8 cellular contexts compared by ENCODE assay signal in the genomic region with DNA sequence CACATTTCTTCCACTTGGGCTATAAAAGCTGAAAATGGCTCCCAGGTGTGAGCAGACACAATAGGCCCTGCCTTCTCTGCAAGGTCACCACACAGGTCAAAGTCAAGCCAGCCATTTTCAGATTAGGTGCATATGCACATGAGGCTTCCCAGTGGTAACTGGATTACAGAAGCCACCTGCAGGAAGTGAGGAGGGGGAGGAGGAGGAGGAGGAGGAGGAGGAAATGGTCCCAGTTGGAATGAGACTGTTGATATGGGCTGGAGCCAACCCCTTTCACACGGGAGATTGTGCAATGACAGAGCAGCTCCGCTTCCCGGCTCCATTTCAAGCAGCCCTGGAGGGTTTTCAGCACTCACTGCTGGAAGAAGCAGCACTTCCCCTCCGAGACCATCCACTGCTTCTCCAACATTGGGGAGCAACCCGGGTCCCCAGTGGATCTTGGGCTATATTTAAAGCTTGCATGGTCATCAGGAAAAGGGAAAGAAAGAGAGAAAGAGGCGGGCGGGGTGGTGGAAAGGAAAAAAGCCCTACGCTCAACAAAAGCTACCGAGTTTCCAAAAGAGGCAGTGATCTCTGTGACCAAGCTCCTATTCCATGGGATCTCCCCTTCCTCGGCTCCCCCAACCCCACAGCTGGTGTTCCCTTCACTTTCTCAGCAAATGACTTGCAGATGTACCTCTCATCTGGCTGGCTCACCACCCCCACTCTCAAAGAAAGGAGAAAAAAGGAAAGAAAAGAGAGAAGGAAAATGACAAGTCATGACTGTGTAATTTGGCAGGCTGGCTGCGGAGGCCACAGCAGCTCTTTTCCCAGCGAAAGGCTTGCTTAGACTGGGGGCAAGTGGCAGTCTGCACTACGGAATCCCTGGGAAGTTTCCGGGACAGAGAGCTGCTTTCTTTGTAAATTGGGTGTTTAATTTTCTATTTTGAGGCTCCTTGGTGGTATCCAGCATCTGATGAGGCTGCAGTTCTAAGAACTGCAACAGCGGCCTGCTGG. TPM values are rescaled to one million over a fixed set of nuclear protein-coding genes. Genes with fewer than 3 reads are reported as not detected.
DNase-seq lines count a peak whose midpoint lies in the region; ATAC-seq and TF ChIP-seq lines count a peak whose summit lies in the region.

No MANE protein-coding gene starts in this region.

- H3K36me3 Mint-ChIP-seq in GM23338 (ENCODE audit: low read depth): peaks cover 67% of the 10 kb centered on the region

- TF ChIP-seq CTCF in GM23338 (conservative IDR thresholded peaks at IDR 0.05; ENCODE audit: low read depth in 2 of 2) (no peak; a peak in 1 of 4 replicates), RWPE2 (IDR thresholded peaks at IDR 0.05; ENCODE audit: poor library complexity, severe bottlenecking) (no peak), fibroblast of the aortic adventitia (IDR thresholded peaks at IDR 0.05; ENCODE audit: insufficient read depth, low read length) (no peak)

- H3K4me3 ChIP-seq in GM23338 (peak overlapping the region; percentile 44), RWPE2 (ENCODE audit: severe bottlenecking) (no peak overlapping the region), fibroblast of the aortic adventitia (ENCODE audit: low read depth, low read length) (peak overlapping the region; percentile 45)

- peaks cover 76% of the 10 kb centered on the region for H3K79me2 ChIP-seq in GM23338 (replicated peaks; ENCODE audit: insufficient read depth)

- H3K9me2 ChIP-seq in GM23338 (ENCODE audit: insufficient read depth): peaks cover 4% of the 10 kb centered on the region; the same call in 1 of the 2 replicates

- H3K27me3 Mint-ChIP-seq in GM23338 (ENCODE audit: insufficient read depth, low read depth, poor library complexity): peaks cover 36% of the 10 kb centered on the region

- H2AFZ ChIP-seq in GM23338: no peak overlapping the region

- H3K4me1 Mint-ChIP-seq in GM23338: peaks cover 93% of the 10 kb centered on the region

- H3K27ac Mint-ChIP-seq in GM23338: peak overlapping the region; percentile 99

- peaks cover 26% of the 10 kb centered on the region for H3F3A ChIP-seq in GM23338 (replicated peaks; ENCODE audit: low read depth)

- H3K9me3 ChIP-seq in RWPE2 (ENCODE audit: severe bottlenecking): no peaks in the 10 kb centered on the region

- H4K20me1 ChIP-seq in GM23338 (replicated peaks; ENCODE audit: insufficient read depth): peaks cover 4% of the 10 kb centered on the region; the same call in 1 of the 2 replicates

- peak overlapping the region; percentile 70 for H3K4me3 Mint-ChIP-seq in GM23338

- DNase-seq in GM23338 (ENCODE audit: low spot score) (peak; percentile 94), RWPE2 (ENCODE audit: low spot score) (no peak), fibroblast of the aortic adventitia (ENCODE audit: low read depth) (peak; percentile 90), occipital lobe (lab: John Stamatoyannopoulos, UW) (peak; percentile 27), KG1 (lab: John Stamatoyannopoulos, UW) (no peak)
- DNase-seq in activated naive CD4-positive, alpha-beta T cell treated with anti-CD3 and anti-CD28 coated beads, Interleukin-2, amount 50 U/mL, for 16 hours: no peak
- no peak for DNase-seq in effector CD8-positive, alpha-beta T cell (lab: John Stamatoyannopoulos, UW)

- H3K27me3 ChIP-seq in GM23338 (ENCODE audit: insufficient read depth) (no peaks in the 10 kb centered on the region), RWPE2 (ENCODE audit: insufficient read depth, poor library complexity, severe bottlenecking) (no peaks in the 10 kb centered on the region)

- peak overlapping the region; percentile 70 for H3K4me2 ChIP-seq in GM23338

- H3K4me1 ChIP-seq in GM23338 (ENCODE audit: insufficient read depth) (peaks cover 75% of the 10 kb centered on the region), RWPE2 (ENCODE audit: insufficient read depth, poor library complexity, severe bottlenecking) (peaks cover 33% of the 10 kb centered on the region)

- H3K9me3 Mint-ChIP-seq in GM23338: no peaks in the 10 kb centered on the region

- peak overlapping the region; percentile 100 for H3K27ac ChIP-seq in GM23338 (ENCODE audit: low read depth)
- H3K27ac ChIP-seq in RWPE2 (ENCODE audit: poor library complexity, severe bottlenecking): peak overlapping the region; percentile 87

- H3K36me3 ChIP-seq in GM23338 (ENCODE audit: insufficient read depth): no peaks in the 10 kb centered on the region; the same call in 1 of the 2 replicates
- H3K36me3 ChIP-seq in RWPE2 (ENCODE audit: low read depth): no peaks in the 10 kb centered on the region

- ATAC-seq in GM23338 (peak; percentile 72), RWPE2 (ENCODE audit: low read depth) (peak; percentile 59), HG03442 (IDR thresholded peaks at IDR 0.05; ENCODE audit: unreplicated experiment) (no peak)

TF ChIP-seq in GM23338, 12 proteins besides CTCF, POLR2A, EP300 and RAD21 (continues in another document):
- TF ChIP-seq EZH2 (IDR thresholded peaks at IDR 0.05; ENCODE audit: low read depth, unreplicated experiment) (no peak), STAT1 (IDR thresholded peaks at IDR 0.05; ENCODE audit: unreplicated experiment) (no peak), ZNF114 (CRISPR knock-in tag; IDR thresholded peaks at IDR 0.05) (no peak), POLR2AphosphoS5 (IDR thresholded peaks at IDR 0.05; ENCODE audit: low read depth) (peak; percentile 51; the same call in 1 of the 2 replicates), NANOG (IDR thresholded peaks at IDR 0.05; ENCODE audit: borderline replicate concordance) (peak; percentile 88; the same call in 1 of the 2 replicates), CREB1 (CRISPR knock-in tag; IDR thresholded peaks at IDR 0.05; ENCODE audit: low read depth) (no peak; the same call in 1 of the 2 replicates), ZNF331 (CRISPR knock-in tag; IDR thresholded peaks at IDR 0.05; ENCODE audit: low read depth) (peak; percentile 13; the same call in 1 of the 2 replicates)
- TF ChIP-seq, protein P1, sequence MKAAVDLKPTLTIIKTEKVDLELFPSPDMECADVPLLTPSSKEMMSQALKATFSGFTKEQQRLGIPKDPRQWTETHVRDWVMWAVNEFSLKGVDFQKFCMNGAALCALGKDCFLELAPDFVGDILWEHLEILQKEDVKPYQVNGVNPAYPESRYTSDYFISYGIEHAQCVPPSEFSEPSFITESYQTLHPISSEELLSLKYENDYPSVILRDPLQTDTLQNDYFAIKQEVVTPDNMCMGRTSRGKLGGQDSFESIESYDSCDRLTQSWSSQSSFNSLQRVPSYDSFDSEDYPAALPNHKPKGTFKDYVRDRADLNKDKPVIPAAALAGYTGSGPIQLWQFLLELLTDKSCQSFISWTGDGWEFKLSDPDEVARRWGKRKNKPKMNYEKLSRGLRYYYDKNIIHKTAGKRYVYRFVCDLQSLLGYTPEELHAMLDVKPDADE (IDR thresholded peaks at IDR 0.05): peak; percentile 95

RNA-seq across cellular contexts. Expression of a gene that starts 58.3 kb away (rescaled TPM):
- total RNA-seq in GM23338 (2014; rRNA removed; shearing (Covaris generic)): 116 and 134 TPM in 2 replicates
- 39.9 and 40.0 TPM in 2 replicates for polyA plus RNA-seq in GM23338 (2016; fragmentation: Nextera tagmentation; extraction: Ambion mirVana)
- total RNA-seq in fibroblast of the aortic adventitia (ENCODE audit: low replicate concordance): 3.9 and 26.4 TPM in 2 replicates
- total RNA-seq in occipital lobe: 72.7 TPM

Comparison
In these comparisons a context has a peak if more than half of its experiments do, and no peak if none do; other contexts are left out.
1. DNase-seq: peak in GM23338 (single experiment), fibroblast of the aortic adventitia (single experiment) and occipital lobe (single experiment); none in RWPE2 (single experiment), activated naive CD4-positive, alpha-beta T cell treated with anti-CD3 and anti-CD28 coated beads, Interleukin-2, amount 50 U/mL, for 16 hours (single experiment), KG1 (single experiment) and effector CD8-positive, alpha-beta T cell (single experiment).